1 cellular context compared by ENCODE assay signal in the genomic region with DNA sequence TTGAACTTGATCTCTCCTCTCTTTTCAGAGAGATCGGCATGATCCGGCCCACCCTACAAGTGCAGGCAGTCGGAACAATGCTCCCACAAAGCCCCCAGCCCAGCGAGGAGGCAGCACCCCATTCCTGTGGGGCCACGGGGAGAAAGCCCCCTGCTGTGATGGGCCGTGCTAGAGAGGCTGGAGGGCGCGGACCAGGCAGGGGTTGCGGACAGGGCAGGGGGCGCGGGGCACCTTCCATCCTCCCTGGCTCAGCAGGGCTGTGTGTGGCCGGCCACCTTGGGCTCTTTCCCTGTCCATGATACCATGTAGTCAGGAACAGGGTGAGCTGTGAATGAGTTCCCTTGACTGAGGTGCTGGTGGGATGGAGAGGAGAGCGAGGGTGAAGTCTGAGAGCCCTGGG.
TF ChIP-seq lines count a peak whose summit lies in the region.

No MANE protein-coding gene starts in this region.

TF ChIP-seq in H1, 55 proteins besides CTCF, POLR2A, EP300 and RAD21 (continued from another document):
- TF ChIP-seq JUN (IDR thresholded peaks at IDR 0.05; ENCODE audit: low read depth, low read length) (no peak), FOSL1 (IDR thresholded peaks at IDR 0.05; ENCODE audit: insufficient read depth, low read depth, low read length) (no peak), TAF7 (optimal IDR thresholded peaks at IDR 0.05; ENCODE audit: borderline replicate concordance, low read depth, low read length) (no peak), GTF2F1 (IDR thresholded peaks at IDR 0.05; ENCODE audit: borderline replicate concordance, low read depth, low read length) (no peak), CEBPB (IDR thresholded peaks at IDR 0.05; ENCODE audit: low read depth, low read length) (no peak), HDAC2 (IDR thresholded peaks at IDR 0.05; ENCODE audit: borderline replicate concordance in 1 of 2, low read depth in 2 of 2, low read length in 2 of 2) (no peak), CHD2 (IDR thresholded peaks at IDR 0.05; ENCODE audit: low read length) (no peak), KDM4A (IDR thresholded peaks at IDR 0.05; ENCODE audit: low read depth, low read length, severe bottlenecking) (no peak), BCL11A (IDR thresholded peaks at IDR 0.05; ENCODE audit: low read depth in 2 of 2, low read length in 2 of 2) (no peak)
- TF ChIP-seq, protein P1, sequence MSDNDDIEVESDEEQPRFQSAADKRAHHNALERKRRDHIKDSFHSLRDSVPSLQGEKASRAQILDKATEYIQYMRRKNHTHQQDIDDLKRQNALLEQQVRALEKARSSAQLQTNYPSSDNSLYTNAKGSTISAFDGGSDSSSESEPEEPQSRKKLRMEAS (IDR thresholded peaks at IDR 0.05), result no peak
